In the genomic region with DNA sequence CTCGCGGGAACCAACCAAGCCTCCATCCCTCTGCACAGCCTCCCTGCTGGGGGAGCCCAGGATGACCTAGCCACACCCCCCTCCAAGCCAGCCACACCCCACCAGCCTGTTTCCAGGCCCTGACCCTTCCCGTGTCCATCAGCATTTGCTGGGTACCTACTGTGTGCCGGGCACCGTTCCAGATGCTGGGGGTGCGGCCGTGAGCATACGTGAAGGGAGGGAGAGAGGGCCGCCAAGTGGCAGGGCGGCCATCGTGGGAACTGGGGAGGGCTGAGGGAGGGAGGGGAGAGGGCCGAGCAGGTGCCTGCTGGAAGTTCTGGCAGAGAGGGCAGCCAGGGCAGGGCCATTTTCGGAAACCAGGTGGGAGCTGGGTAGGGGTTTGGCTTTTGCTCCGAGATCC, we compare ENCODE assay signal across 1 cellular context.
TF ChIP-seq lines count a peak whose summit lies in the region.

No MANE protein-coding gene starts in this region.

TF ChIP-seq in liver, 16 proteins besides CTCF, POLR2A, EP300 and RAD21 (continued from another document):
- TF ChIP-seq EGR1 (IDR thresholded peaks at IDR 0.05; ENCODE audit: low read depth in 2 of 2) = no peak
- no peak for TF ChIP-seq GABPA (IDR thresholded peaks at IDR 0.05 in 1 of 2, conservative IDR thresholded peaks at IDR 0.05 in 1 of 2)
- TF ChIP-seq, protein P1, sequence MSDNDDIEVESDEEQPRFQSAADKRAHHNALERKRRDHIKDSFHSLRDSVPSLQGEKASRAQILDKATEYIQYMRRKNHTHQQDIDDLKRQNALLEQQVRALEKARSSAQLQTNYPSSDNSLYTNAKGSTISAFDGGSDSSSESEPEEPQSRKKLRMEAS (IDR thresholded peaks at IDR 0.05) = no peak
